In genomic region chr22:48783821-48784266, GRCh38 we compare ENCODE assay signal across 27 cellular contexts.
"Had no signal": no experiment of that assay in that cellular context is flagged by ENCODE, and none has a peak within 500 bp of the region (broad histone marks: within the 10 kb centered on the region; RNA-seq: fewer than 3 reads in every experiment).

No MANE protein-coding gene starts in this region.

- H3K4me1 ChIP-seq: ascending aorta, foreskin keratinocyte, heart left ventricle, left lung, parathyroid adenoma, stomach, thyroid gland had no signal

- ATAC-seq: esophagus mucosa; foreskin keratinocyte; heart left ventricle; left lung; sciatic nerve; stimulated activated naive B cell treated with anti-CD40 and anti-IgM and Interleukin-4, amounts not matched to agents 10 μg/mL and 1 μg/mL and 100 μg/mL, for 72 hours; T-cell had no signal

- H3K9me3 ChIP-seq: heart left ventricle, left lung, stomach, thyroid gland had no signal

- H3K27me3 ChIP-seq: ascending aorta, cardiac muscle cell, foreskin keratinocyte, left lung, thyroid gland had no signal

- H3K27ac ChIP-seq: ascending aorta, cardiac muscle cell, foreskin keratinocyte, heart left ventricle, left lung, parathyroid adenoma, stomach, thyroid gland had no signal

- H3K36me3 ChIP-seq: ascending aorta, cardiac muscle cell, heart left ventricle, left lung, stomach, thyroid gland had no signal

- DNase-seq: activated CD4-positive, alpha-beta T cell treated with anti-CD3 and anti-CD28 coated beads for 48 hours; activated CD4-positive, alpha-beta T cell treated with anti-CD3 and anti-CD28 coated beads, Interleukin-2, amount 50 U/mL, for 48 hours; activated CD4-positive, CD25-positive, alpha-beta regulatory T cell; activated gamma-delta T cell; activated naive CD4-positive, alpha-beta T cell treated with anti-CD3 and anti-CD28 coated beads, Interleukin-2, amount 10 ng/mL, durations not matched to agents 7 days and 5 days; activated naive CD8-positive, alpha-beta T cell treated with anti-CD3 and anti-CD28 coated beads, Interleukin-2, amount 10 ng/mL, durations not matched to agents 7 days and 5 days; activated T-cell treated with anti-CD3 and anti-CD28 coated beads, Interleukin-2, amount 50 U/mL, for 48 hours; cortex of kidney; foreskin keratinocyte; kidney glomerular epithelial cell; left lung; mammary epithelial cell; naive B cell; stimulated activated CD4-positive, alpha-beta T cell treated with anti-CD3 and anti-CD28 coated beads, Interleukin-1b, Interleukin-23, amount 100 ng/mL, for 48 hours; stimulated activated CD4-positive, alpha-beta T cell treated with anti-CD3 and anti-CD28 coated beads, Interleukin-4, amount 100 ng/mL, for 4 hours; stimulated activated CD8-positive, alpha-beta memory T cell treated with anti-CD3 and anti-CD28 coated beads, Interleukin-4, amount 100 ng/mL, for 48 hours; stimulated activated naive B cell treated with anti-CD40 and anti-IgM and Interleukin-4, amounts not matched to agents 10 μg/mL and 1 μg/mL and 100 μg/mL, for 72 hours; stomach; thyroid gland had no signal

- H3K4me3 ChIP-seq: ascending aorta, cardiac muscle cell, heart left ventricle, left lung, smooth muscle cell, stomach, thyroid gland had no signal
